ENCODE assay signal across 1 cellular context in genomic region chr7:76358478-76359110, GRCh38.
TF ChIP-seq lines count a peak whose summit lies in the region.

Gene YWHAG, minus strand, starts transcription at chr7:76358991. Its CDS starts 183 bp downstream, at chr7:76358808.

TF ChIP-seq in HCT116, 20 proteins besides CTCF, POLR2A, EP300 and RAD21 (continued from another document):
- TF ChIP-seq REST (IDR thresholded peaks at IDR 0.05; ENCODE audit: low read depth) (no peak), EZH2phosphoT487 (IDR thresholded peaks at IDR 0.05; ENCODE audit: borderline replicate concordance) (no peak), SP1 (IDR thresholded peaks at IDR 0.05; ENCODE audit: low read depth) (no peak), YY1 (IDR thresholded peaks at IDR 0.05; ENCODE audit: extremely low read depth, insufficient replicate concordance, low read depth, low read length) (no peak), POLR2AphosphoS5 (IDR thresholded peaks at IDR 0.05; ENCODE audit: low read depth, low read length) (peak; percentile 99), SRF (IDR thresholded peaks at IDR 0.05; ENCODE audit: low read depth) (no peak), ZNF274 (IDR thresholded peaks at IDR 0.05; ENCODE audit: low read depth, low read length) (no peak), EZH2 (IDR thresholded peaks at IDR 0.05) (no peak), FOSL1 (IDR thresholded peaks at IDR 0.05; ENCODE audit: low read depth) (no peak), TCF7L2 (IDR thresholded peaks at IDR 0.05; ENCODE audit: borderline replicate concordance, extremely low read depth, insufficient read depth, insufficient read length) (no peak), ZFX (IDR thresholded peaks at IDR 0.05) (peak; percentile 70; the same call in 1 of the 2 replicates)
